In genomic region chr2:38751043-38751846, GRCh38 we compare ENCODE assay signal across 8 cellular contexts. TPM values are rescaled to one million over a fixed set of nuclear protein-coding genes. Genes with fewer than 3 reads are reported as not detected.
DNase-seq lines count a peak whose midpoint lies in the region; ATAC-seq and TF ChIP-seq lines count a peak whose summit lies in the region.

TSS of gene SRSF7 (minus strand) at chr2:38751361. CDS start at chr2:38751256, 105 bp downstream.

- ATAC-seq in DND-41 (ENCODE audit: insufficient read depth, low read depth), result peak; percentile 80
- ATAC-seq in naive B cell (ENCODE audit: low read depth in 2 of 2), result peak; percentile 75 to 77
- peak; percentile 95 for ATAC-seq in stimulated activated memory B cell treated with anti-CD40 and anti-IgM and Interleukin-4, amounts not matched to agents 10 μg/mL and 1 μg/mL and 100 μg/mL, for 72 hours

- H3K4me2 ChIP-seq in DND-41 (ENCODE audit: insufficient read depth, low read length), result peak within 1 kb of the TSS; percentile 81
- peak within 1 kb of the TSS; percentile 96 for H3K4me2 ChIP-seq in GM23248 (ENCODE audit: unreplicated experiment)

- peak within 1 kb of the TSS; percentile 95 for H2AFZ ChIP-seq in DND-41 (ENCODE audit: low read depth, low read length)
- H2AFZ ChIP-seq in GM23248, result peak within 1 kb of the TSS; percentile 99

- H3K9me3 ChIP-seq in DND-41 (ENCODE audit: insufficient read depth, low read length, severe bottlenecking) (no peaks in the 10 kb centered on the region), GM23248 (ENCODE audit: low read depth) (no peaks in the 10 kb centered on the region)

- H3K4me3 Mint-ChIP-seq in naive B cell, result peak within 1 kb of the TSS; percentile 94 to 100 (median 99)
- peak within 1 kb of the TSS; percentile 100 for H3K4me3 Mint-ChIP-seq in stimulated activated memory B cell treated with anti-CD40 and anti-IgM and Interleukin-4, amounts not matched to agents 10 μg/mL and 1 μg/mL and 100 μg/mL, for 72 hours

- H3K9ac ChIP-seq in DND-41 (ENCODE audit: low read depth, low read length), result peak within 1 kb of the TSS; percentile 76
- H3K9ac ChIP-seq in GM23248, result peak within 1 kb of the TSS; percentile 97

- peak within 1 kb of the TSS; percentile 99 to 100 (median 100) for H3K27ac Mint-ChIP-seq in naive B cell
- H3K27ac Mint-ChIP-seq in stimulated activated memory B cell treated with anti-CD40 and anti-IgM and Interleukin-4, amounts not matched to agents 10 μg/mL and 1 μg/mL and 100 μg/mL, for 72 hours, result peak within 1 kb of the TSS; percentile 99

- DNase-seq in DND-41, result peak; percentile 97
- peak; percentile 99 for DNase-seq in GM23248
- peak; percentile 99 for DNase-seq in LHCN-M2 (ENCODE audit: low read depth)
- peak; percentile 97 for DNase-seq in RPMI8226
- DNase-seq in activated T-helper 1 cell treated with anti-CD3 and anti-CD28 coated beads, Interleukin-2, amount 50 U/mL, for 16 hours (ENCODE audit: low read depth in 1 of 2, low spot score in 1 of 2), result peak; percentile 97 to 98
- peak; percentile 100 for DNase-seq in fibroblast of gingiva (ENCODE audit: low read depth)
- DNase-seq in naive B cell, result peak; percentile 95

- H3K27ac ChIP-seq in DND-41 (ENCODE audit: low read length), result peak within 1 kb of the TSS; percentile 92
- peak within 1 kb of the TSS; percentile 93 for H3K27ac ChIP-seq in GM23248

- H3K4me1 Mint-ChIP-seq in naive B cell, result peaks cover 32 to 57% (median 49%) of the 10 kb centered on the region in 3 donors
- H3K4me1 Mint-ChIP-seq in stimulated activated memory B cell treated with anti-CD40 and anti-IgM and Interleukin-4, amounts not matched to agents 10 μg/mL and 1 μg/mL and 100 μg/mL, for 72 hours, result peaks cover 47% of the 10 kb centered on the region

- TF ChIP-seq CTCF in DND-41 (IDR thresholded peaks at IDR 0.05; ENCODE audit: borderline replicate concordance, extremely low read depth, low read length, poor library complexity, severe bottlenecking), result peak; percentile 1

- peaks cover 35 to 37% of the 10 kb centered on the region in 2 donors for H3K36me3 Mint-ChIP-seq in naive B cell
- H3K36me3 Mint-ChIP-seq in stimulated activated memory B cell treated with anti-CD40 and anti-IgM and Interleukin-4, amounts not matched to agents 10 μg/mL and 1 μg/mL and 100 μg/mL, for 72 hours, result peaks cover 49% of the 10 kb centered on the region

- WGBS in GM23248 (ENCODE audit: low coverage in 1 of 2, low lambda C conversion rate in 2 of 2, missing lambda C conversion rate in 2 of 2), 2 experiments, result 1% methylated on average over 61 to 65 of the region's 65 CpGs

- H3K79me2 ChIP-seq in DND-41 (ENCODE audit: insufficient read depth, low read length), result peaks cover 56% of the 10 kb centered on the region
- H3K79me2 ChIP-seq in GM23248 (ENCODE audit: insufficient read depth), result peaks cover 47% of the 10 kb centered on the region

- peaks cover 44% of the 10 kb centered on the region for H3K36me3 ChIP-seq in DND-41 (ENCODE audit: insufficient read depth, low read length)
- H3K36me3 ChIP-seq in GM23248 (ENCODE audit: low read depth), result peaks cover 32% of the 10 kb centered on the region

- in situ Hi-C loops in GM23248 (cut with MboI), result no loop called here

- H3K4me3 ChIP-seq in DND-41 (ENCODE audit: low read depth in 1 of 2, low read length in 2 of 2), result peak within 1 kb of the TSS; percentile 64 to 92
- H3K4me3 ChIP-seq in GM23248, result peak within 1 kb of the TSS; percentile 86

- H3K9me3 Mint-ChIP-seq in naive B cell, result peaks cover 0 to 3% (median 0%) of the 10 kb centered on the region in 7 donors
- no peaks in the 10 kb centered on the region for H3K9me3 Mint-ChIP-seq in stimulated activated memory B cell treated with anti-CD40 and anti-IgM and Interleukin-4, amounts not matched to agents 10 μg/mL and 1 μg/mL and 100 μg/mL, for 72 hours

- H3K4me1 ChIP-seq in DND-41 (ENCODE audit: insufficient read depth, low read length) (peaks cover 56% of the 10 kb centered on the region), GM23248 (ENCODE audit: insufficient read depth) (peaks cover 9% of the 10 kb centered on the region)

- H3K27me3 ChIP-seq in DND-41 (ENCODE audit: insufficient read depth, low read length, poor library complexity) (no peaks in the 10 kb centered on the region), GM23248 (replicated peaks; ENCODE audit: insufficient read depth) (no peaks in the 10 kb centered on the region)

- no peaks in the 10 kb centered on the region for H3K9me2 ChIP-seq in GM23248 (ENCODE audit: insufficient read depth)

- peaks cover 27% of the 10 kb centered on the region for H3F3A ChIP-seq in GM23248 (ENCODE audit: insufficient read depth)

- peaks cover 41% of the 10 kb centered on the region for H4K20me1 ChIP-seq in DND-41 (ENCODE audit: insufficient read depth, low read length)
- H4K20me1 ChIP-seq in GM23248 (ENCODE audit: insufficient read depth), result peaks cover 9% of the 10 kb centered on the region; the same call in 1 of the 2 replicates

- no peaks in the 10 kb centered on the region for H3K27me3 Mint-ChIP-seq in naive B cell
- no peaks in the 10 kb centered on the region for H3K27me3 Mint-ChIP-seq in stimulated activated memory B cell treated with anti-CD40 and anti-IgM and Interleukin-4, amounts not matched to agents 10 μg/mL and 1 μg/mL and 100 μg/mL, for 72 hours

RNA-seq across cellular contexts. Expression of gene SRSF7, which starts in this region (rescaled TPM):
- 86.5 and 95.0 TPM in 2 replicates for total RNA-seq in GM23248 (2014; rRNA removed; shearing (Covaris generic))
- polyA plus RNA-seq in GM23248 (2016; fragmentation: Nextera tagmentation; extraction: Ambion mirVana), result 156 TPM in 2 replicates
- 178 and 208 TPM in 2 replicates for total RNA-seq in LHCN-M2 (2014; rRNA removed)
- 146 TPM for polyA plus RNA-seq in LHCN-M2 (2012)
- polyA plus RNA-seq in naive B cell (ENCODE audit: low read depth in 6 of 6), result 100 to 1,000 TPM; 164 to 306 (median 228) TPM

Comparison
In these comparisons a context has a peak if more than half of its experiments do, and no peak if none do; other contexts are left out.
1. Peak in every context shown above with its lines: DNase-seq, ATAC-seq, H3K4me3 ChIP-seq and H3K27ac ChIP-seq.